Comparison of ENCODE assay signal across 1 cellular context in the genomic region with DNA sequence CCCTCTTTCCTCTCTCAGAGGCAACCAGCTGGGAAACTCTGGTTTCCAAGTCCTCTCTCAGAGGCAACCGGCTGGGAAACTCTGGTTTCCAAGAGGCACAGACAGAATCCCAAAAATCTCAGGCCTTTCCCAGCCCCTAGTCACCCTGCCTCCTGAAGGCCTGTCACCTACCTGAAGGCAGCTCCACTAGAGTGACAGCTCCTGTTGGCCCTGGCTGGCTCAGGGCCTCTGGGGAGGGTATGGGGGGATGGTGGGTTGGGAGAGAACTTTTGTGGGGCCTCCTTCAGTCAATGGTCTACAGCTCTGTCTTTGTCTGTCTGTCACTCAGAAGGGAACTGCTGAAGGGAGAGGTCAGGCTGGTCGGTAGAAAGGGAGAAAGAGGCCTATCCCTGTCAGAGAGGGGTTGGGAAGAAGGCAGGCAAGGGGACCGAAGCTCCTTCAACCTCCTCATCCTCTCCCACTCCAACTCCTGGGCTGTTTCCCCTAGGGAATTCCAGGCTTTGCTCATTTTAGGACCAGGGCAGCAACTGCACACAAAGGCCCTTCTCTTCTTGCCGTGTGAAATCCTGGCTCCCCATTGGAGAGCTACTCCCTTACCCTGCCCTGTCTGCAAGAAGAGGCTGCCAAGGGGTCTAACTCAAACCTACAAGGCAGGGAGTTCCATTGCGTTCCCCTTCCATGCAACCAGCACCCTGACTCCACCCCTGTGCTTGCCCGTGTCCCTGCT.
TF ChIP-seq lines count a peak whose summit lies in the region.

No MANE protein-coding gene starts in this region.

TF ChIP-seq in K562, 482 proteins besides CTCF, POLR2A, EP300 and RAD21:
- TF ChIP-seq PKNOX1 (IDR thresholded peaks at IDR 0.05) (peak; percentile 55), SMC3 (conservative IDR thresholded peaks at IDR 0.05; ENCODE audit: insufficient read depth, low read depth, low read length) (no peak), ATF1 (CRISPR knock-in tag; IDR thresholded peaks at IDR 0.05) (no peak), ATF1 (tag; IDR thresholded peaks at IDR 0.05) (0 out of 2 replicates have a peak, but pooled peaks have one; percentile 17)
